ENCODE assay signal across 15 cellular contexts in genomic region chr5:146756546-146756945, GRCh38.
DNase-seq lines count a peak whose midpoint lies in the region; ATAC-seq, FAIRE-seq and TF ChIP-seq lines count a peak whose summit lies in the region.
"Had no signal": no experiment of that assay in that cellular context is flagged by ENCODE, and none has a peak within 500 bp of the region (broad histone marks: within the 10 kb centered on the region; RNA-seq: fewer than 3 reads in every experiment).

No MANE protein-coding gene starts in this region.

- peaks cover 37% of the 10 kb centered on the region for H3K4me1 Mint-ChIP-seq in activated CD4-positive, alpha-beta T cell treated with anti-CD3 and anti-CD28 coated beads, Interleukin-2, amount 10 ng/mL, durations not matched to agents 7 days and 5 days
- H3K4me1 Mint-ChIP-seq in astrocyte (ENCODE audit: low read depth, unreplicated experiment), result peaks cover 5% of the 10 kb centered on the region
- H3K4me1 Mint-ChIP-seq in stimulated activated naive B cell treated with anti-CD40 and anti-IgM and Interleukin-4, amounts not matched to agents 10 μg/mL and 1 μg/mL and 100 μg/mL, for 72 hours, result no peaks in the 10 kb centered on the region
- H3K4me1 Mint-ChIP-seq in activated T-helper 1 cell treated with anti-CD3 and anti-CD28 coated beads, Interleukin-12 subunit alpha, Interleukin-12 subunit beta, Interleukin-2, Interleukin-4 antibody, amounts not matched to agents 30 ng/mL and 10 ng/mL and 1 ng/mL, durations not matched to agents 14 hours and 24 hours and 36 hours (ENCODE audit: low read depth), result peaks cover 21% of the 10 kb centered on the region

- TF ChIP-seq CTCF in astrocyte (IDR thresholded peaks at IDR 0.05; ENCODE audit: insufficient read depth, low read depth, low read length) (no peak), dorsolateral prefrontal cortex (IDR thresholded peaks at IDR 0.05 in 54 of 56, conservative IDR thresholded peaks at IDR 0.05 in 2 of 56; ENCODE audit: low read depth in 1 of 56, partially characterized antibody in 56 of 56) (no peak)

- H3K27me3 Mint-ChIP-seq in activated CD4-positive, alpha-beta T cell treated with anti-CD3 and anti-CD28 coated beads, Interleukin-2, amount 10 ng/mL, durations not matched to agents 7 days and 5 days, result no peaks in the 10 kb centered on the region
- H3K27me3 Mint-ChIP-seq in astrocyte (ENCODE audit: low read depth, unreplicated experiment), result peaks cover 2% of the 10 kb centered on the region
- peaks cover 0 to 9% of the 10 kb centered on the region in 2 donors for H3K27me3 Mint-ChIP-seq in stimulated activated naive B cell treated with anti-CD40 and anti-IgM and Interleukin-4, amounts not matched to agents 10 μg/mL and 1 μg/mL and 100 μg/mL, for 72 hours
- peaks cover 3% of the 10 kb centered on the region for H3K27me3 Mint-ChIP-seq in activated T-helper 1 cell treated with anti-CD3 and anti-CD28 coated beads, Interleukin-12 subunit alpha, Interleukin-12 subunit beta, Interleukin-2, Interleukin-4 antibody, amounts not matched to agents 30 ng/mL and 10 ng/mL and 1 ng/mL, durations not matched to agents 14 hours and 24 hours and 36 hours (ENCODE audit: insufficient read depth)
- H3K27me3 Mint-ChIP-seq: CD4-positive, alpha-beta memory T cell had no signal

- H3K36me3 Mint-ChIP-seq in activated CD4-positive, alpha-beta T cell treated with anti-CD3 and anti-CD28 coated beads, Interleukin-2, amount 10 ng/mL, durations not matched to agents 7 days and 5 days (ENCODE audit: low read depth), result peaks cover 3% of the 10 kb centered on the region
- no peaks in the 10 kb centered on the region for H3K36me3 Mint-ChIP-seq in astrocyte (ENCODE audit: low read depth, unreplicated experiment)
- no peaks in the 10 kb centered on the region for H3K36me3 Mint-ChIP-seq in stimulated activated naive B cell treated with anti-CD40 and anti-IgM and Interleukin-4, amounts not matched to agents 10 μg/mL and 1 μg/mL and 100 μg/mL, for 72 hours
- H3K36me3 Mint-ChIP-seq in activated T-helper 1 cell treated with anti-CD3 and anti-CD28 coated beads, Interleukin-12 subunit alpha, Interleukin-12 subunit beta, Interleukin-2, Interleukin-4 antibody, amounts not matched to agents 30 ng/mL and 10 ng/mL and 1 ng/mL, durations not matched to agents 14 hours and 24 hours and 36 hours (ENCODE audit: low read depth), result peaks cover 5% of the 10 kb centered on the region

- no peak overlapping the region for H2AFZ ChIP-seq in astrocyte (ENCODE audit: low read depth, low read length)

- ATAC-seq in stimulated activated naive B cell treated with anti-CD40 and anti-IgM and Interleukin-4, amounts not matched to agents 10 μg/mL and 1 μg/mL and 100 μg/mL, for 72 hours (replicated peaks), result no peak
- ATAC-seq in HG03108 (IDR thresholded peaks at IDR 0.05; ENCODE audit: unreplicated experiment), result no peak
- ATAC-seq: A549 had no signal

- H3K27me3 ChIP-seq in astrocyte (ENCODE audit: insufficient read depth, low read length), result no peaks in the 10 kb centered on the region
- H3K27me3 ChIP-seq in dorsolateral prefrontal cortex, result no peaks in the 10 kb centered on the region

- intact Hi-C loops in dorsolateral prefrontal cortex (cut with DNase I), result loop anchor here in 1 of 2 donors (5.0 kb wide), 1 partner anchor 109 kb away; no protein-coding TSS in a partner anchor
- intact Hi-C loops in activated T-helper 1 cell treated with anti-CD3 and anti-CD28 coated beads, Interleukin-12 subunit alpha, Interleukin-12 subunit beta, Interleukin-2, Interleukin-4 antibody, amounts not matched to agents 30 ng/mL and 10 ng/mL and 1 ng/mL, durations not matched to agents 14 hours and 24 hours and 36 hours (cut with micrococcal nuclease), result no loop called here

- H3K27ac Mint-ChIP-seq in activated CD4-positive, alpha-beta T cell treated with anti-CD3 and anti-CD28 coated beads, Interleukin-2, amount 10 ng/mL, durations not matched to agents 7 days and 5 days, result peak overlapping the region; percentile 54
- no peak overlapping the region for H3K27ac Mint-ChIP-seq in astrocyte (ENCODE audit: unreplicated experiment)
- no peak overlapping the region for H3K27ac Mint-ChIP-seq in stimulated activated naive B cell treated with anti-CD40 and anti-IgM and Interleukin-4, amounts not matched to agents 10 μg/mL and 1 μg/mL and 100 μg/mL, for 72 hours
- no peak overlapping the region for H3K27ac Mint-ChIP-seq in activated T-helper 1 cell treated with anti-CD3 and anti-CD28 coated beads, Interleukin-12 subunit alpha, Interleukin-12 subunit beta, Interleukin-2, Interleukin-4 antibody, amounts not matched to agents 30 ng/mL and 10 ng/mL and 1 ng/mL, durations not matched to agents 14 hours and 24 hours and 36 hours

- no peaks in the 10 kb centered on the region for H4K20me1 ChIP-seq in astrocyte (ENCODE audit: insufficient read depth, low read length)

- H3K4me1 ChIP-seq in astrocyte (ENCODE audit: insufficient read depth, low read length), result no peaks in the 10 kb centered on the region
- H3K4me1 ChIP-seq: A549 had no signal

- H3K79me2 ChIP-seq in astrocyte (ENCODE audit: insufficient read depth, low read length), result no peaks in the 10 kb centered on the region

- DNase-seq in activated CD4-positive, alpha-beta T cell treated with anti-CD3 and anti-CD28 coated beads, Interleukin-2, amount 10 ng/mL, durations not matched to agents 7 days and 5 days, result no peak
- DNase-seq in activated CD4-positive, alpha-beta T cell treated with anti-CD3 and anti-CD28 coated beads, Interleukin-2, amount 50 U/mL, for 1 hour, result no peak
- DNase-seq in astrocyte (ENCODE audit: low read depth) (peak; percentile 48), dorsolateral prefrontal cortex (no peak)
- DNase-seq in stimulated activated naive B cell treated with anti-CD40 and anti-IgM and Interleukin-4, amounts not matched to agents 10 μg/mL and 1 μg/mL and 100 μg/mL, for 72 hours, result no peak
- no peak for DNase-seq in activated T-helper 1 cell treated with anti-CD3 and anti-CD28 coated beads, Interleukin-12 subunit alpha, Interleukin-12 subunit beta, Interleukin-2, Interleukin-4 antibody, amounts not matched to agents 30 ng/mL and 10 ng/mL and 1 ng/mL, durations not matched to agents 14 hours and 24 hours and 36 hours (ENCODE audit: low spot score)
- DNase-seq: AML-193; CD4-positive, alpha-beta memory T cell; DMS79 treated with DMSO at 0.1 percent for 48 hours; GF-D8 had no signal

- no peaks in the 10 kb centered on the region for H3K36me3 ChIP-seq in astrocyte (ENCODE audit: insufficient read depth, low read length)
- H3K36me3 ChIP-seq: HAP-1 had no signal

- CTCF ChIA-PET in activated CD4-positive, alpha-beta T cell treated with anti-CD3 and anti-CD28 coated beads, Interleukin-2, amount 10 ng/mL, durations not matched to agents 7 days and 5 days (lab: Charles Lee), result no interaction called here

- no peak for FAIRE-seq in astrocyte (lab: Jason Lieb, UNC)
- FAIRE-seq: A549 had no signal

- H3K9ac ChIP-seq in astrocyte (ENCODE audit: low read length), result no peak overlapping the region

- POLR2A ChIA-PET in activated CD4-positive, alpha-beta T cell treated with anti-CD3 and anti-CD28 coated beads, Interleukin-2, amount 10 ng/mL, durations not matched to agents 7 days and 5 days (lab: Charles Lee), result no interaction called here

- no peak overlapping the region for H3K27ac ChIP-seq in astrocyte (ENCODE audit: low read depth, low read length)
- peak overlapping the region in 45 of 59 donors; percentile 1 to 80 (median 45) for H3K27ac ChIP-seq in dorsolateral prefrontal cortex
- H3K27ac ChIP-seq: 22Rv1, A549, C4-2B had no signal

- no peak overlapping the region for H3K4me2 ChIP-seq in astrocyte (ENCODE audit: low read length)
- H3K4me2 ChIP-seq: A549 had no signal

- no peak overlapping the region for H3K4me3 Mint-ChIP-seq in activated CD4-positive, alpha-beta T cell treated with anti-CD3 and anti-CD28 coated beads, Interleukin-2, amount 10 ng/mL, durations not matched to agents 7 days and 5 days
- no peak overlapping the region for H3K4me3 Mint-ChIP-seq in astrocyte (ENCODE audit: unreplicated experiment)
- H3K4me3 Mint-ChIP-seq in stimulated activated naive B cell treated with anti-CD40 and anti-IgM and Interleukin-4, amounts not matched to agents 10 μg/mL and 1 μg/mL and 100 μg/mL, for 72 hours, result no peak overlapping the region
- H3K4me3 Mint-ChIP-seq in activated T-helper 1 cell treated with anti-CD3 and anti-CD28 coated beads, Interleukin-12 subunit alpha, Interleukin-12 subunit beta, Interleukin-2, Interleukin-4 antibody, amounts not matched to agents 30 ng/mL and 10 ng/mL and 1 ng/mL, durations not matched to agents 14 hours and 24 hours and 36 hours, result no peak overlapping the region
- H3K4me3 Mint-ChIP-seq: CD4-positive, alpha-beta memory T cell had no signal

- peaks cover 17% of the 10 kb centered on the region for H3K9me3 Mint-ChIP-seq in activated CD4-positive, alpha-beta T cell treated with anti-CD3 and anti-CD28 coated beads, Interleukin-2, amount 10 ng/mL, durations not matched to agents 7 days and 5 days
- no peaks in the 10 kb centered on the region for H3K9me3 Mint-ChIP-seq in astrocyte (ENCODE audit: unreplicated experiment)
- H3K9me3 Mint-ChIP-seq in stimulated activated naive B cell treated with anti-CD40 and anti-IgM and Interleukin-4, amounts not matched to agents 10 μg/mL and 1 μg/mL and 100 μg/mL, for 72 hours, result peaks cover 0 to 5% of the 10 kb centered on the region in 2 donors
- peaks cover 6% of the 10 kb centered on the region for H3K9me3 Mint-ChIP-seq in activated T-helper 1 cell treated with anti-CD3 and anti-CD28 coated beads, Interleukin-12 subunit alpha, Interleukin-12 subunit beta, Interleukin-2, Interleukin-4 antibody, amounts not matched to agents 30 ng/mL and 10 ng/mL and 1 ng/mL, durations not matched to agents 14 hours and 24 hours and 36 hours

- no peak overlapping the region for H3K4me3 ChIP-seq in astrocyte (ENCODE audit: insufficient read depth, low read depth, low read length)
- no peak overlapping the region for H3K4me3 ChIP-seq in dorsolateral prefrontal cortex
- H3K4me3 ChIP-seq: A549, HAP-1 had no signal

- H3K9me3 ChIP-seq in astrocyte (ENCODE audit: insufficient read depth, low read depth, low read length), result no peaks in the 10 kb centered on the region
- H3K9me3 ChIP-seq: A549, HAP-1 had no signal
